ENCODE assay signal across 20 cellular contexts in genomic region chr12:112846619-112847018, GRCh38. TPM values are rescaled to one million over a fixed set of nuclear protein-coding genes. Genes with fewer than 3 reads are reported as not detected.
DNase-seq lines count a peak whose midpoint lies in the region; ATAC-seq and TF ChIP-seq lines count a peak whose summit lies in the region.
"Had no signal": no experiment of that assay in that cellular context is flagged by ENCODE, and none has a peak within 500 bp of the region (broad histone marks: within the 10 kb centered on the region; RNA-seq: fewer than 3 reads in every experiment).

No MANE protein-coding gene starts in this region.

- no peak overlapping the region for H3K27ac ChIP-seq in neural progenitor cell
- H3K27ac ChIP-seq: 22Rv1, BLaER1, C4-2B had no signal

- no peak overlapping the region for H3K4me3 ChIP-seq in neural progenitor cell
- H3K4me3 ChIP-seq: BLaER1 had no signal

- H3K4me3 Mint-ChIP-seq in neural progenitor cell, result no peak overlapping the region
- H3K4me3 Mint-ChIP-seq: B cell; CD4-positive, CD25-positive, alpha-beta regulatory T cell; CD8-positive, alpha-beta T cell had no signal

- no peak overlapping the region for H3K4me2 ChIP-seq in neural progenitor cell
- H3K4me2 ChIP-seq: BLaER1 had no signal

- H3K27me3 Mint-ChIP-seq in neural progenitor cell (ENCODE audit: insufficient read depth, low read depth), result peaks cover 18% of the 10 kb centered on the region

- TF ChIP-seq POLR2A in GM18505 (IDR thresholded peaks at IDR 0.05; ENCODE audit: borderline replicate concordance, extremely low read depth, insufficient read depth, insufficient read length), result no peak

- no peaks in the 10 kb centered on the region for H3K79me2 ChIP-seq in neural progenitor cell (ENCODE audit: low read depth)

- no peak overlapping the region for H2AFZ ChIP-seq in neural progenitor cell (replicated peaks)

- H4K20me1 ChIP-seq in neural progenitor cell (ENCODE audit: low read depth), result no peaks in the 10 kb centered on the region
- H4K20me1 ChIP-seq: BLaER1 had no signal

- H3K4me1 Mint-ChIP-seq in neural progenitor cell, result peaks cover 18% of the 10 kb centered on the region
- H3K4me1 Mint-ChIP-seq: B cell; CD4-positive, CD25-positive, alpha-beta regulatory T cell had no signal

- H3K9me3 ChIP-seq in neural progenitor cell (ENCODE audit: low read depth), result no peaks in the 10 kb centered on the region
- H3K9me3 ChIP-seq: BLaER1, Caco-2 had no signal

- no peak for TF ChIP-seq CTCF in neural progenitor cell (IDR thresholded peaks at IDR 0.05)

- H3K4me1 ChIP-seq in neural progenitor cell, result no peaks in the 10 kb centered on the region
- H3K4me1 ChIP-seq: BLaER1, Caco-2 had no signal

- H3K27ac Mint-ChIP-seq in neural progenitor cell, result peak overlapping the region; percentile 61
- H3K27ac Mint-ChIP-seq: B cell; CD4-positive, CD25-positive, alpha-beta regulatory T cell; CD8-positive, alpha-beta T cell had no signal

- DNase-seq in NCI-H2227 (lab: John Stamatoyannopoulos, UW; ENCODE audit: unreplicated experiment), result peak; percentile 19
- DNase-seq in NCI-H2227 treated with DMSO at 0.1 percent for 48 hours (lab: John Stamatoyannopoulos, UW), result no peak
- DNase-seq in islet precursor cell, result peak; percentile 50
- no peak for DNase-seq in neural progenitor cell (ENCODE audit: low spot score)
- no peak for DNase-seq in NCI-H2107 treated with DMSO at 0.1 percent for 48 hours (lab: John Stamatoyannopoulos, UW; ENCODE audit: unreplicated experiment)
- DNase-seq: Caco-2; CD4-positive, CD25-positive, alpha-beta regulatory T cell; CD8-positive, alpha-beta T cell; DMS153; DND-41; GOT3; H7; HCEC 1CT had no signal

- H3K36me3 ChIP-seq in neural progenitor cell, result no peaks in the 10 kb centered on the region
- H3K36me3 ChIP-seq: BLaER1 had no signal

- H3K36me3 Mint-ChIP-seq in neural progenitor cell, result no peaks in the 10 kb centered on the region
- H3K36me3 Mint-ChIP-seq: CD4-positive, CD25-positive, alpha-beta regulatory T cell; CD8-positive, alpha-beta T cell had no signal

- no peak overlapping the region for H3K9ac ChIP-seq in neural progenitor cell
- H3K9ac ChIP-seq: BLaER1 had no signal

- no peaks in the 10 kb centered on the region for H3K9me3 Mint-ChIP-seq in neural progenitor cell
- H3K9me3 Mint-ChIP-seq: CD8-positive, alpha-beta T cell had no signal

- H3F3A ChIP-seq in neural progenitor cell (ENCODE audit: low read depth), result no peaks in the 10 kb centered on the region

- no peaks in the 10 kb centered on the region for H3K27me3 ChIP-seq in neural progenitor cell
- H3K27me3 ChIP-seq: BLaER1 had no signal

- no peak for ATAC-seq in HG02588 (IDR thresholded peaks at IDR 0.05; ENCODE audit: unreplicated experiment)
- no peak for ATAC-seq in GM18520 (IDR thresholded peaks at IDR 0.05; ENCODE audit: unreplicated experiment)
- no peak for ATAC-seq in GM18505 (IDR thresholded peaks at IDR 0.05; ENCODE audit: unreplicated experiment)
- ATAC-seq: CD8-positive, alpha-beta T cell had no signal

RNA-seq across cellular contexts. Expression of gene RPH3A, which starts 55.1 kb away (rescaled TPM):
- total RNA-seq in neural progenitor cell (ENCODE audit: low replicate concordance), result 0.09 TPM in 1 of 2 replicates, not detected in the other
- total RNA-seq: B cell; Caco-2; CD4-positive, CD25-positive, alpha-beta regulatory T cell; CD8-positive, alpha-beta T cell; H7 had no signal

Comparison
In these comparisons a context has a peak if more than half of its experiments do, and no peak if none do; other contexts are left out.
1. DNase-seq: peak in NCI-H2227 (single experiment) and islet precursor cell (single experiment); none in NCI-H2227 treated with DMSO at 0.1 percent for 48 hours (single experiment), neural progenitor cell (single experiment) and NCI-H2107 treated with DMSO at 0.1 percent for 48 hours (single experiment).